1 cellular context compared by ENCODE assay signal in the genomic region with DNA sequence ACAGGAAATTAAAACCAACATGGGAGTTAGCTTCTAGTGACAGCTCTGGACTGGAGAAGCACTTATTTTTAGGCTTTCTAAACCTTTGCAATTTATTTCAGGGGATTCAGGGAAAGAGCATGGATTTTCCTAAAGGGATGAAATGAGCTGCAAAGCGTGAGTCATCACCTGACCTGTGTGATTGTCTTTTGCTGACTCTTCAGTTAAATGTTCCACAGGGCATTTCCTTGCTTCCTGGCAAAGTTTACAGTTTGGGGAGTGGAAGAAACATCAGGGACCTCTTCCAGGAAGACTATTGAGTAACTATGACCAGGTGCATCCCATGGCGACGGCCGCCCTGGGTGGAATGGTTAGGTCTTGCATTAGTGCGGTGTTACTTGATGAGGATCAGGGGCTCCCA.
TF ChIP-seq lines count a peak whose summit lies in the region.

No MANE protein-coding gene starts in this region.

TF ChIP-seq in liver, 16 proteins besides CTCF, POLR2A, EP300 and RAD21 (continued from another document):
- peak; percentile 26 for TF ChIP-seq ATF3 (IDR thresholded peaks at IDR 0.05)
- TF ChIP-seq FOXA1 (IDR thresholded peaks at IDR 0.05), result no peak
- peak; percentile 31 to 38 for TF ChIP-seq HNF4A (conservative IDR thresholded peaks at IDR 0.05)
- no peak for TF ChIP-seq GABPA (IDR thresholded peaks at IDR 0.05 in 1 of 2, conservative IDR thresholded peaks at IDR 0.05 in 1 of 2)
- peak; percentile 10 to 50 for TF ChIP-seq RXRA (IDR thresholded peaks at IDR 0.05)
- TF ChIP-seq JUND (IDR thresholded peaks at IDR 0.05), result peak; percentile 57 to 88
- TF ChIP-seq YY1 (IDR thresholded peaks at IDR 0.05), result no peak
- no peak for TF ChIP-seq TAF1 (conservative IDR thresholded peaks at IDR 0.05)
- TF ChIP-seq NR2F2 (IDR thresholded peaks at IDR 0.05), result no peak
- TF ChIP-seq FOXA2 (IDR thresholded peaks at IDR 0.05), result no peak
